ENCODE assay signal across 11 cellular contexts in genomic region chr13:35471466-35472307, GRCh38. TPM values are rescaled to one million over a fixed set of nuclear protein-coding genes. Genes with fewer than 3 reads are reported as not detected.
DNase-seq lines count a peak whose midpoint lies in the region; ATAC-seq and TF ChIP-seq lines count a peak whose summit lies in the region.
"Had no signal": no experiment of that assay in that cellular context is flagged by ENCODE, and none has a peak within 500 bp of the region (broad histone marks: within the 10 kb centered on the region; RNA-seq: fewer than 3 reads in every experiment).

No MANE protein-coding gene starts in this region.

- no peak for DNase-seq in activated naive CD4-positive, alpha-beta T cell treated with anti-CD3 and anti-CD28 coated beads, Interleukin-2, amount 50 U/mL, for 16 hours
- no peak for DNase-seq in chondrocyte (ENCODE audit: low spot score)
- DNase-seq in lower lobe of right lung: no peak
- no peak for DNase-seq in suprapubic skin (ENCODE audit: low spot score in 2 of 2)
- no peak for DNase-seq in GM10248 (ENCODE audit: extremely low spot score)
- DNase-seq in NCI-H1930 (lab: John Stamatoyannopoulos, UW): no peak
- no peak for DNase-seq in stimulated activated effector memory CD8-positive, alpha-beta T cell treated with anti-CD3 and anti-CD28 coated beads, Interleukin-12 subunit alpha, Interleukin-12 subunit beta, amount 100 ng/mL, for 72 hours (ENCODE audit: low spot score in 2 of 2)
- DNase-seq: activated CD8-positive, alpha-beta memory T cell treated with anti-CD3 and anti-CD28 coated beads for 24 hours; NCI-H1105 had no signal

- H3K36me3 ChIP-seq in lower lobe of right lung (no peaks in the 10 kb centered on the region), suprapubic skin (no peaks in the 10 kb centered on the region)

- 46% methylated on average over 38 of the region's 38 CpGs for WGBS in suprapubic skin

- CTCF ChIA-PET in GM10248 (lab: Yijun Ruan, JAX): no interaction called here

- ATAC-seq in lower lobe of right lung: no peak
- no peak for ATAC-seq in stimulated activated effector memory CD8-positive, alpha-beta T cell treated with anti-CD3 and anti-CD28 coated beads, Interleukin-12 subunit alpha, Interleukin-12 subunit beta, amount 100 ng/mL, for 72 hours
- ATAC-seq: GM12878 had no signal

- peaks cover 53% of the 10 kb centered on the region for H3K27me3 Mint-ChIP-seq in activated naive CD4-positive, alpha-beta T cell treated with anti-CD3 and anti-CD28 coated beads, Interleukin-2, amount 50 U/mL, for 24 hours
- peaks cover 63% of the 10 kb centered on the region for H3K27me3 Mint-ChIP-seq in chondrocyte (ENCODE audit: low read depth)

- TF ChIP-seq POLR2A in suprapubic skin (IDR thresholded peaks at IDR 0.05): no peak

- H3K4me1 Mint-ChIP-seq in activated naive CD4-positive, alpha-beta T cell treated with anti-CD3 and anti-CD28 coated beads, Interleukin-2, amount 50 U/mL, for 24 hours: peaks cover 17% of the 10 kb centered on the region
- peaks cover 39% of the 10 kb centered on the region for H3K4me1 Mint-ChIP-seq in chondrocyte (ENCODE audit: low read depth)
- peaks cover 13% of the 10 kb centered on the region for H3K4me1 Mint-ChIP-seq in stimulated activated effector memory CD8-positive, alpha-beta T cell treated with anti-CD3 and anti-CD28 coated beads, Interleukin-12 subunit alpha, Interleukin-12 subunit beta, amount 100 ng/mL, for 72 hours

- intact Hi-C loops in lower lobe of right lung (cut with DNase I): no loop called here

- H3K4me3 ChIP-seq in lower lobe of right lung (peak overlapping the region; percentile 45), suprapubic skin (peak overlapping the region; percentile 59)
- H3K4me3 ChIP-seq: GM12878 had no signal

- peak overlapping the region; percentile 53 for H3K4me3 Mint-ChIP-seq in activated naive CD4-positive, alpha-beta T cell treated with anti-CD3 and anti-CD28 coated beads, Interleukin-2, amount 50 U/mL, for 24 hours
- peak overlapping the region; percentile 11 for H3K4me3 Mint-ChIP-seq in chondrocyte (ENCODE audit: unreplicated experiment)
- no peak overlapping the region for H3K4me3 Mint-ChIP-seq in stimulated activated effector memory CD8-positive, alpha-beta T cell treated with anti-CD3 and anti-CD28 coated beads, Interleukin-12 subunit alpha, Interleukin-12 subunit beta, amount 100 ng/mL, for 72 hours

- peaks cover 3% of the 10 kb centered on the region for H3K36me3 Mint-ChIP-seq in activated naive CD4-positive, alpha-beta T cell treated with anti-CD3 and anti-CD28 coated beads, Interleukin-2, amount 50 U/mL, for 24 hours
- H3K36me3 Mint-ChIP-seq in chondrocyte (ENCODE audit: low read depth): peaks cover 8% of the 10 kb centered on the region
- no peaks in the 10 kb centered on the region for H3K36me3 Mint-ChIP-seq in stimulated activated effector memory CD8-positive, alpha-beta T cell treated with anti-CD3 and anti-CD28 coated beads, Interleukin-12 subunit alpha, Interleukin-12 subunit beta, amount 100 ng/mL, for 72 hours

- H3K27me3 ChIP-seq in lower lobe of right lung (ENCODE audit: low read depth): peaks cover 62% of the 10 kb centered on the region
- peaks cover 61% of the 10 kb centered on the region for H3K27me3 ChIP-seq in suprapubic skin

- TF ChIP-seq EP300 in suprapubic skin (IDR thresholded peaks at IDR 0.05): no peak

- TF ChIP-seq CTCF in chondrocyte (IDR thresholded peaks at IDR 0.05) (no peak), lower lobe of right lung (IDR thresholded peaks at IDR 0.05) (no peak), suprapubic skin (IDR thresholded peaks at IDR 0.05) (no peak), GM10248 (IDR thresholded peaks at IDR 0.05; ENCODE audit: control extremely low read depth, extremely low read depth, low read depth, missing control alignments) (no peak)

- peaks cover 7% of the 10 kb centered on the region for H3K9me3 Mint-ChIP-seq in activated naive CD4-positive, alpha-beta T cell treated with anti-CD3 and anti-CD28 coated beads, Interleukin-2, amount 50 U/mL, for 24 hours
- no peaks in the 10 kb centered on the region for H3K9me3 Mint-ChIP-seq in chondrocyte (ENCODE audit: low read depth)
- H3K9me3 Mint-ChIP-seq in stimulated activated effector memory CD8-positive, alpha-beta T cell treated with anti-CD3 and anti-CD28 coated beads, Interleukin-12 subunit alpha, Interleukin-12 subunit beta, amount 100 ng/mL, for 72 hours: peaks cover 8% of the 10 kb centered on the region

- H3K27ac ChIP-seq in lower lobe of right lung (no peak overlapping the region), suprapubic skin (peak overlapping the region; percentile 67)

- no peak overlapping the region for H3K27ac Mint-ChIP-seq in activated naive CD4-positive, alpha-beta T cell treated with anti-CD3 and anti-CD28 coated beads, Interleukin-2, amount 50 U/mL, for 24 hours
- no peak overlapping the region for H3K27ac Mint-ChIP-seq in chondrocyte (ENCODE audit: unreplicated experiment)
- no peak overlapping the region for H3K27ac Mint-ChIP-seq in stimulated activated effector memory CD8-positive, alpha-beta T cell treated with anti-CD3 and anti-CD28 coated beads, Interleukin-12 subunit alpha, Interleukin-12 subunit beta, amount 100 ng/mL, for 72 hours

- no peaks in the 10 kb centered on the region for H3K9me3 ChIP-seq in lower lobe of right lung
- H3K9me3 ChIP-seq in suprapubic skin: no peaks in the 10 kb centered on the region

- POLR2A ChIA-PET in GM10248 (lab: Yijun Ruan, JAX): no interaction called here

- H3K4me1 ChIP-seq in lower lobe of right lung (peaks cover 22% of the 10 kb centered on the region), suprapubic skin (peaks cover 14% of the 10 kb centered on the region)

RNA-seq across cellular contexts. Expression of gene MAB21L1, which starts 4.8 kb away (rescaled TPM):
- total RNA-seq in chondrocyte (0.07 to 7.9 TPM in 2 of 3 replicates, not detected in the other), lower lobe of right lung (0.21 TPM), suprapubic skin (1 to 10 TPM in 2 of 4 donors, under 1 TPM in 1, not detected in 1; 0.39 to 2.2 (median 1.2) TPM)
- total RNA-seq: GM12878 had no signal
